Comparison of ENCODE assay signal across 10 cellular contexts in genomic region chr20:1619861-1620444, GRCh38. TPM values are rescaled to one million over a fixed set of nuclear protein-coding genes. Genes with fewer than 3 reads are reported as not detected.
DNase-seq lines count a peak whose midpoint lies in the region; ATAC-seq and TF ChIP-seq lines count a peak whose summit lies in the region.
"Had no signal": no experiment of that assay in that cellular context is flagged by ENCODE, and none has a peak within 500 bp of the region (broad histone marks: within the 10 kb centered on the region; RNA-seq: fewer than 3 reads in every experiment).

SIRPB1 (minus strand) TSS chr20:1620009; CDS start chr20:1619944, 65 bp downstream.

- DNase-seq in mammary epithelial cell (no peak), breast epithelium (ENCODE audit: low spot score in 2 of 2) (no peak), left ventricle myocardium superior (no peak), transverse colon (no peak), GM13976 (ENCODE audit: low spot score) (no peak), NCI-H345 (lab: John Stamatoyannopoulos, UW) (no peak)
- DNase-seq: natural killer cell; stimulated activated CD4-positive, alpha-beta T cell treated with anti-CD3 and anti-CD28 coated beads, Interleukin-4, amount 100 ng/mL, for 1 hour had no signal

- no peak within 1 kb of the TSS for H3K9ac ChIP-seq in mammary epithelial cell (ENCODE audit: insufficient read depth, low read length)

- peaks cover 53% of the 10 kb centered on the region for H3K4me1 Mint-ChIP-seq in T-helper 1 cell treated with Interleukin-12 subunit alpha and Interleukin-12 subunit beta and Interleukin-4 antibody, amounts not matched to agents 30 μg/mL and 1 μg/mL, for 36 hours (ENCODE audit: low read depth)

- TF ChIP-seq EP300 in transverse colon (IDR thresholded peaks at IDR 0.05; ENCODE audit: low read depth): no peak

- peak within 1 kb of the TSS; percentile 62 for H2AFZ ChIP-seq in mammary epithelial cell (ENCODE audit: low read depth, low read length)

- no peaks in the 10 kb centered on the region for H3K27me3 ChIP-seq in mammary epithelial cell (ENCODE audit: insufficient read depth, low read length)
- H3K27me3 ChIP-seq in breast epithelium: no peaks in the 10 kb centered on the region
- no peaks in the 10 kb centered on the region for H3K27me3 ChIP-seq in thymus (ENCODE audit: control insufficient read depth, insufficient read depth)
- H3K27me3 ChIP-seq in transverse colon: no peaks in the 10 kb centered on the region

- dilution Hi-C loops in mammary epithelial cell (cut with HindIII; ENCODE audit: low sequenced_read_pairs): no loop called here

- H3K36me3 ChIP-seq in mammary epithelial cell (ENCODE audit: insufficient read depth, low read length) (no peaks in the 10 kb centered on the region), breast epithelium (no peaks in the 10 kb centered on the region), thymus (ENCODE audit: control insufficient read depth, insufficient read depth) (no peaks in the 10 kb centered on the region), transverse colon (no peaks in the 10 kb centered on the region)

- peak within 1 kb of the TSS; percentile 58 for H3K27ac Mint-ChIP-seq in T-helper 1 cell treated with Interleukin-12 subunit alpha and Interleukin-12 subunit beta and Interleukin-4 antibody, amounts not matched to agents 30 μg/mL and 1 μg/mL, for 36 hours
- H3K27ac Mint-ChIP-seq: natural killer cell had no signal

- CTCF ChIA-PET in mammary epithelial cell (lab: Charles Lee; ENCODE audit: low non-redundant PET): no interaction called here

- no peak within 1 kb of the TSS for H3K27ac ChIP-seq in mammary epithelial cell (ENCODE audit: insufficient read depth, low read depth, low read length)
- H3K27ac ChIP-seq in breast epithelium: no peak within 1 kb of the TSS
- H3K27ac ChIP-seq in thymus (ENCODE audit: low read depth): peak within 1 kb of the TSS; percentile 19
- no peak within 1 kb of the TSS for H3K27ac ChIP-seq in transverse colon

- TF ChIP-seq CTCF in mammary epithelial cell (conservative IDR thresholded peaks at IDR 0.05 in 1 of 2, IDR thresholded peaks at IDR 0.05 in 1 of 2; ENCODE audit: extremely low read depth in 1 of 2, insufficient read depth in 1 of 2, low read depth in 1 of 2, low read length in 2 of 2) (no peak), breast epithelium (IDR thresholded peaks at IDR 0.05) (no peak), transverse colon (IDR thresholded peaks at IDR 0.05) (no peak), GM13976 (IDR thresholded peaks at IDR 0.05; ENCODE audit: borderline replicate concordance, control extremely low read depth, extremely low read depth, insufficient read depth, missing control alignments) (no peak)

- 75% methylated on average over 5 of the region's 5 CpGs for WGBS in mammary epithelial cell (ENCODE audit: low coverage, missing lambda C conversion rate)
- WGBS in thymus: 12% methylated on average over 5 of the region's 5 CpGs
- 46% methylated on average over 5 of the region's 5 CpGs; no CpG with 5 or more reads in 1 of the 2 donors for WGBS in transverse colon (ENCODE audit: low coverage in 1 of 2), 2 donors

- H3K4me2 ChIP-seq in mammary epithelial cell (ENCODE audit: insufficient read depth, low read depth, low read length): no peak within 1 kb of the TSS

- H3K4me3 Mint-ChIP-seq in T-helper 1 cell treated with Interleukin-12 subunit alpha and Interleukin-12 subunit beta and Interleukin-4 antibody, amounts not matched to agents 30 μg/mL and 1 μg/mL, for 36 hours: peak within 1 kb of the TSS; percentile 21
- H3K4me3 Mint-ChIP-seq: natural killer cell had no signal

- H3K79me2 ChIP-seq in mammary epithelial cell (ENCODE audit: insufficient read depth, low read length): no peaks in the 10 kb centered on the region

- intact Hi-C loops in mammary epithelial cell (cut with micrococcal nuclease) (no loop called here), breast epithelium (cut with DNase I; ENCODE audit: low total_unique reads) (loop anchor here (10.0 kb wide), 1 partner anchor 365 kb away; no protein-coding TSS in a partner anchor), left ventricle myocardium superior (cut with micrococcal nuclease) (no loop called here), transverse colon (cut with DNase I; ENCODE audit: low total_unique reads) (no loop called here)

- in situ Hi-C loops in mammary epithelial cell (cut with MboI; ENCODE audit: low sequenced_read_pairs in 2 of 2): no loop called here
- in situ Hi-C loops in transverse colon (cut with MboI; ENCODE audit: low pct_ligation_motif_present in 1 of 4, low pct_unique_long_range_greater_than_20kb in 1 of 4, low sequenced_read_pairs in 3 of 4): loop anchor here in 1 of 4 donors (5.0 kb wide), 1 partner anchor 43 kb away; no protein-coding TSS in a partner anchor
- in situ Hi-C loops in GM13976 (cut with MboI; ENCODE audit: low sequenced_read_pairs, unreplicated experiment): no loop called here

- peaks cover 10% of the 10 kb centered on the region for H3K9me3 Mint-ChIP-seq in T-helper 1 cell treated with Interleukin-12 subunit alpha and Interleukin-12 subunit beta and Interleukin-4 antibody, amounts not matched to agents 30 μg/mL and 1 μg/mL, for 36 hours

- no peak for TF ChIP-seq POLR2A in breast epithelium (IDR thresholded peaks at IDR 0.05)
- no peak for TF ChIP-seq POLR2A in transverse colon (IDR thresholded peaks at IDR 0.05)

- H3K4me3 ChIP-seq in mammary epithelial cell (replicated peaks in 1 of 3; ENCODE audit: insufficient read depth in 1 of 3, low read depth in 2 of 3, low read length in 3 of 3): no peak within 1 kb of the TSS
- H3K4me3 ChIP-seq in breast epithelium: no peak within 1 kb of the TSS
- no peak within 1 kb of the TSS for H3K4me3 ChIP-seq in thymus (ENCODE audit: low read length)
- no peak within 1 kb of the TSS for H3K4me3 ChIP-seq in transverse colon

- H3K9me3 ChIP-seq in mammary epithelial cell (replicated peaks; ENCODE audit: insufficient read depth, low read length): no peaks in the 10 kb centered on the region
- peaks cover 8 to 14% of the 10 kb centered on the region in 2 donors for H3K9me3 ChIP-seq in breast epithelium
- H3K9me3 ChIP-seq in thymus (ENCODE audit: control insufficient read depth): no peaks in the 10 kb centered on the region
- peaks cover 0 to 4% of the 10 kb centered on the region in 2 donors for H3K9me3 ChIP-seq in transverse colon

- peaks cover 15% of the 10 kb centered on the region for H3K4me1 ChIP-seq in mammary epithelial cell (ENCODE audit: insufficient read depth, low read length)
- no peaks in the 10 kb centered on the region for H3K4me1 ChIP-seq in breast epithelium
- H3K4me1 ChIP-seq in thymus (ENCODE audit: control insufficient read depth, insufficient read depth, low read length): peaks cover 2% of the 10 kb centered on the region
- peaks cover 0 to 8% (median 0%) of the 10 kb centered on the region in 4 donors for H3K4me1 ChIP-seq in transverse colon

- H3K36me3 Mint-ChIP-seq in T-helper 1 cell treated with Interleukin-12 subunit alpha and Interleukin-12 subunit beta and Interleukin-4 antibody, amounts not matched to agents 30 μg/mL and 1 μg/mL, for 36 hours (ENCODE audit: low read depth): peaks cover 17% of the 10 kb centered on the region
- H3K36me3 Mint-ChIP-seq: natural killer cell had no signal

- H3K27me3 Mint-ChIP-seq in T-helper 1 cell treated with Interleukin-12 subunit alpha and Interleukin-12 subunit beta and Interleukin-4 antibody, amounts not matched to agents 30 μg/mL and 1 μg/mL, for 36 hours (ENCODE audit: low read depth): no peaks in the 10 kb centered on the region

- no peaks in the 10 kb centered on the region for H4K20me1 ChIP-seq in mammary epithelial cell (ENCODE audit: insufficient read depth, low read length)

- peak; percentile 64 for ATAC-seq in left ventricle myocardium superior

- BruUV-seq in mammary epithelial cell (replicated peaks; lab: Mats Ljungman, UMichigan): no TSS peak

RNA-seq across cellular contexts. Expression of gene SIRPB1, which starts in this region (rescaled TPM):
- total RNA-seq in mammary epithelial cell (1 to 10 TPM; 3.8 to 5.3 TPM), breast epithelium (1 to 10 TPM; 2.6 to 8.5 (median 5.8) TPM), left ventricle myocardium superior (0.82 TPM), transverse colon (1 to 10 TPM in 1 of 4 donors, under 1 TPM in 1, not detected in 2; 0.14 to 1.3 TPM)
- polyA plus RNA-seq in mammary epithelial cell (2.1 TPM), thymus (1.2 TPM)
- polyA minus RNA-seq in mammary epithelial cell: not detected

Comparison
In these comparisons a context has a peak if more than half of its experiments do, and no peak if none do; other contexts are left out.
1. Peak in ATAC-seq in left ventricle myocardium superior; RNA of the gene not detected or under 1 TPM.